In the genomic region with DNA sequence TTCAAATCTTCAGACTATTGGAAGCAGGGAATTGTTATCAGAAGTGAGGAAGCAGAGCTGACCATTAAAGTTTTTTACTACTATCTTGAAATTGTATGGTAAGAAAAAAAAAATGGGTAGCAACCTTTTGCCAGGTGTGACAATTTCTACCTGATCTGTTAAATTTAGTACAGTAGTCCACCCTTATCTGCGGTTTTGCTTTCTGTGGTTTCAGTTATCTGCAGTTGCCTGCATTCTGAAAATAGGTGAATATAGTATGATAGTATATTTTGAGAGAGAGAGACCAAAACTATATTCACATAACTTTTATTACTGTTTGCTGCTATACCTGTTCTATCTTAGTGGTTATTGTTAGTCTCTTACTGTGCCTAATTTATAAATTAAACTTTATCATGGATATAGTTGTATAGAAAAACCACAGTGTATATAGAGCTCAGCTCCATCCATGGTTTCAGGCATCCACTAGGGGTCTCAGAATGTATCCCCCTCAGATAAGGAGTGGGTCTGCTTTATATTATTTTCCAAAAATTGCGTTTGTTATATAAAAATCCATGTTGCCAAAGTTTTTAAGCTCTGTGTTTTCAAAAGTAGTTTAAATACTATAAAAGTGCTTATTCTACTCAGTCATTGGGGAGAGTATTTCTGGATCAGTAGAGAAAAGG, we compare ENCODE assay signal across 29 cellular contexts.
A peak's percentile ranks its signal among the peaks of the same experiment; 100 is the strongest.
DNase-seq lines count a peak whose midpoint lies in the region; ATAC-seq, FAIRE-seq and TF ChIP-seq lines count a peak whose summit lies in the region.
"Had no signal": no experiment of that assay in that cellular context is flagged by ENCODE, and none has a peak within 500 bp of the region (broad histone marks: within the 10 kb centered on the region; RNA-seq: fewer than 3 reads in every experiment).

No MANE protein-coding gene starts in this region.

- no peak overlapping the region for H2BK5ac ChIP-seq in neuronal stem cell (ENCODE audit: low read length)

- H3K9ac ChIP-seq in neuronal stem cell (ENCODE audit: low read depth, low read length, poor library complexity), result no peak overlapping the region

- DNase-seq in GM12892 (ENCODE audit: insufficient read length) (no peak), HFFc6 (no peak), OCI-LY7 (ENCODE audit: low spot score) (peak; percentile 30), epithelial cell of proximal tubule (ENCODE audit: low read depth) (no peak), NCI-H446 treated with DMSO at 0.1 percent for 48 hours (lab: John Stamatoyannopoulos, UW) (no peak), Right ventricle myocardium superior (no peak), neuronal stem cell (ENCODE audit: low spot score) (no peak)
- DNase-seq: activated CD4-positive, alpha-beta T cell treated with anti-CD3 and anti-CD28 coated beads for 4 hours; activated naive CD4-positive, alpha-beta T cell; activated T-cell treated with anti-CD3 and anti-CD28 coated beads, Interleukin-2, amount 50 U/mL, for 4 hours; DND-41; effector memory CD8-positive, alpha-beta T cell; esophagus squamous epithelium; gastrocnemius medialis; left ventricle myocardium superior; midbrain; natural killer cell; NCI-H1105 treated with DMSO at 0.1 percent for 48 hours; NCI-H2029 treated with DMSO at 0.1 percent for 48 hours; NCI-H345; sigmoid colon; stimulated activated CD4-positive, alpha-beta T cell treated with anti-CD3 and anti-CD28 coated beads, Interleukin-15, amount 100 ng/mL, for 24 hours; T-helper 2 cell had no signal

- CTCF ChIA-PET in OCI-LY7 (lab: Charles Lee; ENCODE audit: unreplicated experiment), result interaction anchor here (0.6 kb wide), 1 partner anchor 16 kb away, joined by 3 read pairs; no protein-coding TSS in a partner anchor

- peaks cover 26% of the 10 kb centered on the region for H3K4me1 ChIP-seq in OCI-LY7 (ENCODE audit: insufficient read depth, low read length, poor library complexity, severe bottlenecking)
- H3K4me1 ChIP-seq in neuronal stem cell (ENCODE audit: control insufficient read depth in 2 of 2, insufficient read depth in 1 of 2, low read depth in 1 of 2, low read length in 2 of 2), result no peaks in the 10 kb centered on the region

- no peak overlapping the region for H3K4ac ChIP-seq in neuronal stem cell (ENCODE audit: low read length)

- BruUV-seq in OCI-LY7 (replicated peaks; lab: Mats Ljungman, UMichigan), result no TSS peak

- H3K4me3 ChIP-seq in OCI-LY7 (ENCODE audit: low read depth, low read length, poor library complexity, severe bottlenecking) (peak overlapping the region; percentile 17), epithelial cell of proximal tubule (ENCODE audit: low read depth, low read length) (no peak overlapping the region), neuronal stem cell (ENCODE audit: low read length in 2 of 2) (no peak overlapping the region)
- H3K4me3 ChIP-seq: coronary artery, esophagus squamous epithelium, gastrocnemius medialis, hepatocyte, sigmoid colon had no signal

- no peaks in the 10 kb centered on the region for H3K79me1 ChIP-seq in neuronal stem cell (ENCODE audit: low read depth, low read length)

- peak; percentile 34; the same call in 1 of the 2 replicates for TF ChIP-seq CTCF in HFFc6 (IDR thresholded peaks at IDR 0.05)
- peak; percentile 66 for TF ChIP-seq CTCF in OCI-LY7 (conservative IDR thresholded peaks at IDR 0.05; ENCODE audit: low read length)
- TF ChIP-seq CTCF in epithelial cell of proximal tubule (conservative IDR thresholded peaks at IDR 0.05; ENCODE audit: low read depth, low read length), result peak; percentile 13

- intact Hi-C loops in OCI-LY7 (cut with micrococcal nuclease; ENCODE audit: unreplicated experiment), result no loop called here
- intact Hi-C loops in Right ventricle myocardium superior (cut with DNase I), result no loop called here

- H3K27me3 ChIP-seq in neuronal stem cell (ENCODE audit: control insufficient read depth in 3 of 3, insufficient read depth in 3 of 3, low read depth in 1 of 3, low read length in 3 of 3), result no peaks in the 10 kb centered on the region
- H3K27me3 ChIP-seq: esophagus squamous epithelium, gastrocnemius medialis, hepatocyte, sigmoid colon had no signal

- no peak overlapping the region for H2BK15ac ChIP-seq in neuronal stem cell (ENCODE audit: low read length)

- no peak overlapping the region for H4K8ac ChIP-seq in neuronal stem cell (ENCODE audit: low read depth, low read length)

- H2BK12ac ChIP-seq in neuronal stem cell (ENCODE audit: low read length), result no peak overlapping the region

- H3K36me3 ChIP-seq in OCI-LY7 (ENCODE audit: insufficient read depth, low read length), result no peaks in the 10 kb centered on the region
- peaks cover 0 to 2% of the 10 kb centered on the region in 2 donors for H3K36me3 ChIP-seq in neuronal stem cell (replicated peaks in 1 of 2; ENCODE audit: control insufficient read depth in 2 of 2, insufficient read depth in 2 of 2, low read length in 2 of 2)
- H3K36me3 ChIP-seq: esophagus squamous epithelium, gastrocnemius medialis, sigmoid colon had no signal

- no peaks in the 10 kb centered on the region; the same call in 1 of the 2 replicates for H3K27me3 Mint-ChIP-seq in HFFc6 (ENCODE audit: insufficient read depth)
- H3K27me3 Mint-ChIP-seq: effector memory CD8-positive, alpha-beta T cell; stimulated activated naive CD8-positive, alpha-beta T cell treated with anti-CD3 and anti-CD28 coated beads, Interleukin-15, Interleukin-2, amounts not matched to agents 100 ng/mL and 50 ng/mL, for 24 hours had no signal

- H3K9me2 ChIP-seq in OCI-LY7 (ENCODE audit: insufficient read depth, low read length), result no peaks in the 10 kb centered on the region

- H2BK120ac ChIP-seq in neuronal stem cell (ENCODE audit: low read depth, low read length), result no peak overlapping the region

- no peak overlapping the region for H3K27ac ChIP-seq in OCI-LY7 (ENCODE audit: low read depth, low read length, poor library complexity, severe bottlenecking)
- no peak overlapping the region for H3K27ac ChIP-seq in neuronal stem cell (replicated peaks; ENCODE audit: low read length)
- H3K27ac ChIP-seq: C4-2B, coronary artery, esophagus squamous epithelium, gastrocnemius medialis, hepatocyte, sigmoid colon had no signal

- H3K14ac ChIP-seq in neuronal stem cell (ENCODE audit: low read length), result no peak overlapping the region

- no peak overlapping the region for H3K23ac ChIP-seq in neuronal stem cell (ENCODE audit: low read depth, low read length, poor library complexity)

- TF ChIP-seq POLR2A in GM12892 (IDR thresholded peaks at IDR 0.05; ENCODE audit: low read depth, low read length), result no peak

- H2AK5ac ChIP-seq in neuronal stem cell (ENCODE audit: low read depth, low read length), result no peak overlapping the region

- WGBS in neuronal stem cell (ENCODE audit: extremely low coverage in 2 of 2, insufficient read length in 2 of 2, insufficient replicate concordance in 1 of 2), 2 donors, result no CpG with 5 or more reads among the region's 2 CpGs

- peak; percentile 42 for FAIRE-seq in GM12892 (lab: Jason Lieb, UNC)
- FAIRE-seq: H1 had no signal

- H3K9me3 Mint-ChIP-seq in HFFc6, result no peaks in the 10 kb centered on the region
- H3K9me3 Mint-ChIP-seq: activated T-cell treated with anti-CD3 and anti-CD28 coated beads, Interleukin-2, amount 50 U/mL, for 4 hours; natural killer cell; stimulated activated naive CD8-positive, alpha-beta T cell treated with anti-CD3 and anti-CD28 coated beads, Interleukin-15, Interleukin-2, amounts not matched to agents 100 ng/mL and 50 ng/mL, for 24 hours had no signal

- no peak overlapping the region for H3K18ac ChIP-seq in neuronal stem cell (ENCODE audit: low read length)

- no peaks in the 10 kb centered on the region for H4K20me1 ChIP-seq in OCI-LY7 (ENCODE audit: insufficient read depth, low read length)

- no peak overlapping the region for H3K27ac Mint-ChIP-seq in HFFc6
- H3K27ac Mint-ChIP-seq: effector memory CD8-positive, alpha-beta T cell; natural killer cell; stimulated activated naive CD8-positive, alpha-beta T cell treated with anti-CD3 and anti-CD28 coated beads, Interleukin-15, Interleukin-2, amounts not matched to agents 100 ng/mL and 50 ng/mL, for 24 hours had no signal

- no peaks in the 10 kb centered on the region for H3K79me2 ChIP-seq in OCI-LY7 (ENCODE audit: insufficient read depth, low read depth, low read length)

- peak overlapping the region; percentile 52 for H3K4me2 ChIP-seq in OCI-LY7 (ENCODE audit: low read length)
- no peak overlapping the region for H3K4me2 ChIP-seq in neuronal stem cell (ENCODE audit: insufficient read depth, low read length, poor library complexity, severe bottlenecking)
- H3K4me2 ChIP-seq: hepatocyte had no signal

- H3K9me3 ChIP-seq in OCI-LY7 (ENCODE audit: low read length) (no peaks in the 10 kb centered on the region), neuronal stem cell (replicated peaks in 1 of 2; ENCODE audit: control insufficient read depth in 2 of 2, insufficient read depth in 1 of 2, low read depth in 1 of 2, low read length in 2 of 2) (peaks cover 0 to 5% of the 10 kb centered on the region in 2 donors)
- H3K9me3 ChIP-seq: esophagus squamous epithelium, gastrocnemius medialis, sigmoid colon had no signal

- no peak overlapping the region for H3K4me3 Mint-ChIP-seq in HFFc6
- H3K4me3 Mint-ChIP-seq: activated T-cell treated with anti-CD3 and anti-CD28 coated beads, Interleukin-2, amount 50 U/mL, for 4 hours; effector memory CD8-positive, alpha-beta T cell; natural killer cell; stimulated activated naive CD8-positive, alpha-beta T cell treated with anti-CD3 and anti-CD28 coated beads, Interleukin-15, Interleukin-2, amounts not matched to agents 100 ng/mL and 50 ng/mL, for 24 hours had no signal

- no peak overlapping the region for H4K91ac ChIP-seq in neuronal stem cell (ENCODE audit: low read depth, low read length, poor library complexity)

- ATAC-seq in HG03097 (IDR thresholded peaks at IDR 0.05; ENCODE audit: low FRiP score, unreplicated experiment) (no peak), Right ventricle myocardium superior (ENCODE audit: poor library complexity) (no peak)
- ATAC-seq: activated T-cell treated with anti-CD3 and anti-CD28 coated beads, Interleukin-2, amount 50 U/mL, for 4 hours; effector memory CD8-positive, alpha-beta T cell; gastrocnemius medialis; left ventricle myocardium superior; natural killer cell had no signal

- no peak overlapping the region for H2AFZ ChIP-seq in OCI-LY7 (ENCODE audit: low read length)
- no peak overlapping the region for H2AFZ ChIP-seq in neuronal stem cell (ENCODE audit: low read length)
- H2AFZ ChIP-seq: hepatocyte had no signal

- H3K36me3 Mint-ChIP-seq in HFFc6 (ENCODE audit: low read depth), result peaks cover 6% of the 10 kb centered on the region
- H3K36me3 Mint-ChIP-seq: natural killer cell had no signal

- POLR2A ChIA-PET in OCI-LY7 (lab: Charles Lee), result interaction anchor here (0.5 kb wide), 1 partner anchor 154 kb away, joined by 3 read pairs; no protein-coding TSS in a partner anchor

- peaks cover 84% of the 10 kb centered on the region for H3K4me1 Mint-ChIP-seq in HFFc6 (ENCODE audit: low read depth)
- H3K4me1 Mint-ChIP-seq: natural killer cell had no signal

Comparison
In these comparisons a context has a peak if more than half of its experiments do, and no peak if none do; other contexts are left out.
1. CTCF ChIP-seq: peak in every context shown above with its lines; median percentile 66 in OCI-LY7; 34 in HFFc6; 13 in epithelial cell of proximal tubule.